In the genomic region with DNA sequence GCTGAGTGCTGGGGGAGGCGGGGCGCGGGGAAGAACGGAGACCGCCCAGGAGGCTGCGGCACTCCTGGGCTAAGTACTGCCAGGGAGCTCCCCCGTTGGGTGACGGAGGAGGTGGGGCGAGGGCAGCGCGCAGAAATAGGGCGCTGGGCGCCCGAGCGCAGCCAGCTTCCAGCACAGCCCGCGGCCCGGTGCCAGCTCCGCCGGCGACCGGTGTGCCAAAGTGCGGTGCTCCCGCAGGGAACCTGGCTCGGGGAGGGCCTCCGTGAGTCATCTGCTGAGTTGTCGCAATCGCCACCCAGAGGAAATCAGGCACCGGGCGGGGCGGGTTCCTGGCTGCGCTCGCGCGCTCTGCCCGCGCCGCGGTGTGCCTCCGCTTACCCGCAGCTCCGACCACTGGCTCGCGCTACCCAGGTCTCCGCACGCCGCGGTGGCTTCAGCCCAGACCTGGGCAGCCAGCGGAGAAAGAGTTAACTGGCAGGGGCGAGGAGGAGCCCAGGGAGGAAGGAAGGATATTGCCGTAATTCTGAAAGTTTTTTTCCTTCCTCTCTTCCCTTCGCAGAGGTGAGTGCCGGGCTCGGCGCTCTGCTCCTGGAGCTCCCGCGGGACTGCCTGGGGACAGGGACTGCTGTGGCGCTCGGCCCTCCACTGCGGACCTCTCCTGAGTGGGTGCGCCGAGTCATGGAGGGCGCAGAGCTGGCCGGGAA, we compare ENCODE assay signal across 8 cellular contexts. TPM values are rescaled to one million over a fixed set of nuclear protein-coding genes. Genes with fewer than 3 reads are reported as not detected.
DNase-seq lines count a peak whose midpoint lies in the region; ATAC-seq, FAIRE-seq and TF ChIP-seq lines count a peak whose summit lies in the region.

GPAT3 (plus strand) TSS at position 164 of the 704 bp plus-strand sequence; CDS start at position 679, 515 bp downstream.

- TF ChIP-seq CTCF in 22Rv1 (IDR thresholded peaks at IDR 0.05) (no peak), mesothelial cell of epicardium (IDR thresholded peaks at IDR 0.05; ENCODE audit: unreplicated experiment) (no peak)

- CTCF ChIA-PET in activated CD8-positive, alpha-beta memory T cell treated with anti-CD3 and anti-CD28 coated beads, Interleukin-2, amount 10 ng/mL, durations not matched to agents 7 days and 5 days (lab: Charles Lee), result interaction anchor here (1.1 to 5.1 kb wide), 6 partner anchors 12 to 107 kb away, joined by 3 to 23 read pairs (median 9); no protein-coding TSS in a partner anchor

- peaks cover 6% of the 10 kb centered on the region for H3K36me3 Mint-ChIP-seq in activated CD8-positive, alpha-beta memory T cell treated with anti-CD3 and anti-CD28 coated beads, Interleukin-2, amount 10 ng/mL, durations not matched to agents 7 days and 5 days
- H3K36me3 Mint-ChIP-seq in effector memory CD8-positive, alpha-beta T cell (ENCODE audit: insufficient read depth), result no peaks in the 10 kb centered on the region
- H3K36me3 Mint-ChIP-seq in mesothelial cell of epicardium, result no peaks in the 10 kb centered on the region

- no peaks in the 10 kb centered on the region for H3K9me3 Mint-ChIP-seq in activated CD8-positive, alpha-beta memory T cell treated with anti-CD3 and anti-CD28 coated beads, Interleukin-2, amount 10 ng/mL, durations not matched to agents 7 days and 5 days (ENCODE audit: low read depth)
- no peaks in the 10 kb centered on the region for H3K9me3 Mint-ChIP-seq in effector memory CD8-positive, alpha-beta T cell
- H3K9me3 Mint-ChIP-seq in mesothelial cell of epicardium, result no peaks in the 10 kb centered on the region

- peaks cover 38% of the 10 kb centered on the region for H3K27me3 Mint-ChIP-seq in activated CD8-positive, alpha-beta memory T cell treated with anti-CD3 and anti-CD28 coated beads, Interleukin-2, amount 10 ng/mL, durations not matched to agents 7 days and 5 days
- H3K27me3 Mint-ChIP-seq in effector memory CD8-positive, alpha-beta T cell, result peaks cover 22 to 28% of the 10 kb centered on the region in 2 donors
- peaks cover 67% of the 10 kb centered on the region for H3K27me3 Mint-ChIP-seq in mesothelial cell of epicardium (ENCODE audit: low read depth)

- ATAC-seq in HG02973 (IDR thresholded peaks at IDR 0.05; ENCODE audit: unreplicated experiment), result peak; percentile 72
- ATAC-seq in activated CD8-positive, alpha-beta memory T cell treated with anti-CD3 and anti-CD28 coated beads, Interleukin-2, amount 10 ng/mL, durations not matched to agents 7 days and 5 days, result peak; percentile 89
- peak; percentile 80 for ATAC-seq in effector memory CD8-positive, alpha-beta T cell (replicated peaks)

- peak within 1 kb of the TSS; percentile 84 for H3K4me3 Mint-ChIP-seq in activated CD8-positive, alpha-beta memory T cell treated with anti-CD3 and anti-CD28 coated beads, Interleukin-2, amount 10 ng/mL, durations not matched to agents 7 days and 5 days
- H3K4me3 Mint-ChIP-seq in effector memory CD8-positive, alpha-beta T cell, result peak within 1 kb of the TSS; percentile 95 to 97
- peak within 1 kb of the TSS; percentile 71 for H3K4me3 Mint-ChIP-seq in mesothelial cell of epicardium

- peak within 1 kb of the TSS; percentile 73 for H3K27ac ChIP-seq in 22Rv1

- FAIRE-seq in GM18507 (lab: Jason Lieb, UNC), result no peak

- peaks cover 38% of the 10 kb centered on the region for H3K4me1 Mint-ChIP-seq in activated CD8-positive, alpha-beta memory T cell treated with anti-CD3 and anti-CD28 coated beads, Interleukin-2, amount 10 ng/mL, durations not matched to agents 7 days and 5 days
- H3K4me1 Mint-ChIP-seq in effector memory CD8-positive, alpha-beta T cell (ENCODE audit: low read depth in 2 of 2), result peaks cover 8 to 13% of the 10 kb centered on the region in 2 donors
- H3K4me1 Mint-ChIP-seq in mesothelial cell of epicardium, result peaks cover 18% of the 10 kb centered on the region

- H3K27ac Mint-ChIP-seq in activated CD8-positive, alpha-beta memory T cell treated with anti-CD3 and anti-CD28 coated beads, Interleukin-2, amount 10 ng/mL, durations not matched to agents 7 days and 5 days, result peak within 1 kb of the TSS; percentile 73
- peak within 1 kb of the TSS; percentile 70 to 76 for H3K27ac Mint-ChIP-seq in effector memory CD8-positive, alpha-beta T cell
- no peak within 1 kb of the TSS for H3K27ac Mint-ChIP-seq in mesothelial cell of epicardium

- DNase-seq in GM18507 (ENCODE audit: extremely low spot score, insufficient read length, low read depth) (peak; percentile 26), NCI-H748 (lab: John Stamatoyannopoulos, UW; ENCODE audit: unreplicated experiment) (peak; percentile 48), mesothelial cell of epicardium (ENCODE audit: low spot score in 2 of 2, unreplicated experiment in 2 of 2) (peak; percentile 23 to 55)
- peak; percentile 84 for DNase-seq in activated CD8-positive, alpha-beta memory T cell treated with anti-CD3 and anti-CD28 coated beads, Interleukin-2, amount 10 ng/mL, durations not matched to agents 7 days and 5 days
- DNase-seq in effector memory CD8-positive, alpha-beta T cell, result peak; percentile 43 to 54 (median 52)
- peak; percentile 20 to 48 for DNase-seq in stimulated activated CD8-positive, alpha-beta memory T cell treated with anti-CD3 and anti-CD28 coated beads, Interleukin-2, amount 100 ng/mL, for 1 hour (ENCODE audit: low read depth in 2 of 2)

RNA-seq across cellular contexts. Expression of gene GPAT3, which starts in this region (rescaled TPM):
- 10 to 100 TPM; 25.9 to 34.0 TPM for total RNA-seq in activated CD8-positive, alpha-beta memory T cell treated with anti-CD3 and anti-CD28 coated beads, Interleukin-2, amount 10 ng/mL, durations not matched to agents 7 days and 5 days
- total RNA-seq in mesothelial cell of epicardium, result 0.18 to 0.35 TPM in 2 of 3 replicates, not detected in the other

Comparison
In these comparisons a context has a peak if more than half of its experiments do, and no peak if none do; other contexts are left out.
1. Peak in every context shown above with its lines: DNase-seq, ATAC-seq and H3K27ac ChIP-seq.
2. RNA of gene GPAT3 (total RNA-seq): 25.9 to 34.0 TPM in activated CD8-positive, alpha-beta memory T cell treated with anti-CD3 and anti-CD28 coated beads, Interleukin-2, amount 10 ng/mL, durations not matched to agents 7 days and 5 days; 0.18 to 0.35 TPM in mesothelial cell of epicardium; every median in the first group is over 10 times any median in the second.
3. Peak in DNase-seq in mesothelial cell of epicardium; RNA of the gene not detected or under 1 TPM.
4. DNase-seq: peak in every context shown above with its lines; median percentile 84 in activated CD8-positive, alpha-beta memory T cell treated with anti-CD3 and anti-CD28 coated beads, Interleukin-2, amount 10 ng/mL, durations not matched to agents 7 days and 5 days; 52 in effector memory CD8-positive, alpha-beta T cell; 48 in NCI-H748; 39 in mesothelial cell of epicardium; 34 in stimulated activated CD8-positive, alpha-beta memory T cell treated with anti-CD3 and anti-CD28 coated beads, Interleukin-2, amount 100 ng/mL, for 1 hour; 26 in GM18507.